ENCODE assay signal across 6 cellular contexts in genomic region chr11:503179-503981, GRCh38. TPM values are rescaled to one million over a fixed set of nuclear protein-coding genes. Genes with fewer than 3 reads are reported as not detected.
DNase-seq lines count a peak whose midpoint lies in the region; ATAC-seq lines count a peak whose summit lies in the region.

No MANE protein-coding gene starts in this region.

- peak overlapping the region; percentile 86 for H3K4me3 Mint-ChIP-seq in T-helper 17 cell

- ATAC-seq in T-helper 17 cell (no peak), GM19463 (IDR thresholded peaks at IDR 0.05; ENCODE audit: unreplicated experiment) (no peak)

- no peaks in the 10 kb centered on the region for H3K27me3 Mint-ChIP-seq in T-helper 17 cell

- H3K9me3 ChIP-seq in T-helper 17 cell (ENCODE audit: control insufficient read depth, low read length, poor library complexity, severe bottlenecking): no peaks in the 10 kb centered on the region

- DNase-seq in CD1c-positive myeloid dendritic cell (ENCODE audit: extremely low spot score) (peak; percentile 95), T-helper 17 cell (no peak), hypothalamus (lab: John Stamatoyannopoulos, UW) (peak in 44 of 51 donors; percentile 13 to 93 (median 77)), LoVo (ENCODE audit: low spot score) (no peak), ureter (ENCODE audit: low spot score) (no peak)

- H3K36me3 Mint-ChIP-seq in T-helper 17 cell (ENCODE audit: low read depth): peaks cover under 1% of the 10 kb centered on the region

- peaks cover 16% of the 10 kb centered on the region for H3K4me1 Mint-ChIP-seq in T-helper 17 cell

- H3K27ac Mint-ChIP-seq in T-helper 17 cell: peak overlapping the region; percentile 27

RNA-seq across cellular contexts. Expression of gene RNH1, which starts 3.7 kb away (rescaled TPM):
- 100 to 1,000 TPM; 108 to 127 TPM for total RNA-seq in T-helper 17 cell
- total RNA-seq in ureter: 182 TPM

RNA-seq across cellular contexts. Expression of gene HRAS, which starts 32.0 kb away (rescaled TPM):
- 10 to 100 TPM; 31.4 TPM for total RNA-seq in T-helper 17 cell
- 85.3 TPM for total RNA-seq in ureter

RNA-seq across cellular contexts. Expression of gene LRRC56, which starts 33.9 kb away (rescaled TPM):
- total RNA-seq in T-helper 17 cell (1 to 10 TPM; 5.7 to 5.8 TPM), ureter (3.4 TPM)

RNA-seq across cellular contexts. Expression of gene PTDSS2, which starts 53.3 kb away (rescaled TPM):
- total RNA-seq in T-helper 17 cell (10 to 100 TPM; 21.8 to 24.5 TPM), ureter (28.6 TPM)

RNA-seq across cellular contexts. Expression of gene LMNTD2, which starts 57.2 kb away (rescaled TPM):
- 1 to 10 TPM; 3.8 to 6.0 TPM for total RNA-seq in T-helper 17 cell
- 8.8 TPM for total RNA-seq in ureter

Comparison
In these comparisons a context has a peak if more than half of its experiments do, and no peak if none do; other contexts are left out.
1. DNase-seq: peak in CD1c-positive myeloid dendritic cell (single experiment) and hypothalamus (44 of 51); none in T-helper 17 cell (0 of 3), LoVo (single experiment) and ureter (single experiment).